Comparison of ENCODE assay signal across 1 cellular context in the genomic region with DNA sequence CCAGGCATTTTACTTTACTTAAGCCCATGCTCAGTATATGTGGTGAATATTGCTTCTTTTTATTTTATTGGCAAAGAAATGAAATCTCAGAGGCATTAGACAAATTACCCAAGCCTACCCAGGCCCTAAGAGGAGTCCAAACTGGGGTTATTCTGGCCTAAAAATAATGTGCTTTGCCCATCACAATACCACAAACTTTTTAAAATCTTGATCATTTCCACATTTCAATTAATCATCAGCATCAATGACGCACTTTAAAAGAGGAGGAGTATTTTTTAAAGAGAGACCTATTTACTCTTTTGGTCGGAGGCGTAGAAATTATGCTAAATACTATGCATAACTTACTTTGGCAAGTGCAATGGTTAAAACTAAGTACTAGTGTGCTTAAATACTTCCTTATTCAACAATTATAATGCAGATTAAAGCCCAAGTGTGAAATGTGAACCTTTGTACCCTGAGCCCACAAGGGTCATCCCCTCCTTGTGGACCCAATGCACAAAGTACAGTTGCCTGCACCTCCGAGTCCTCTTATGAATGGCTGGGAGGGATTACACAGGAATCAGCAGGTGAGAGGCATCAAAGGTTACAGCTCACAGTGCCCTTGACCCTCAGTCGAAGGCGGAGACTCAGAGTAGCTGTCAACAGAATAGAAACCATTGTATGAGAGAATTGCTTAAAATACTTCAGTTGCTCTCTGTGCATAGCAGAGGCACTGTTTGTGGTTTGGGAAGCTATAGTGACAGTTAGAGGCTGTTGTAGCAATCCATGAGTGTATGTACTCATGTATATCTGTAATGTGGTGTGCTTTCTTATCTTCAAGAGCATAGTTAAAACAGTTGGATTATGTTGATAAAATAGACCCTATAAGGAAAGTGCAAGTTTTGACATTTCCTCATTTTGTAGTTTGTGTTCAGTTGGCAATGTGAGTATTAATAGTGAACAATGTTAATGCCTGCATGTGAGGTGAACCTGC.
TF ChIP-seq lines count a peak whose summit lies in the region.

No MANE protein-coding gene starts in this region.

TF ChIP-seq in HepG2, 621 proteins besides CTCF, POLR2A, EP300 and RAD21 (continued from another document and continues in another):
- TF ChIP-seq, protein P1, sequence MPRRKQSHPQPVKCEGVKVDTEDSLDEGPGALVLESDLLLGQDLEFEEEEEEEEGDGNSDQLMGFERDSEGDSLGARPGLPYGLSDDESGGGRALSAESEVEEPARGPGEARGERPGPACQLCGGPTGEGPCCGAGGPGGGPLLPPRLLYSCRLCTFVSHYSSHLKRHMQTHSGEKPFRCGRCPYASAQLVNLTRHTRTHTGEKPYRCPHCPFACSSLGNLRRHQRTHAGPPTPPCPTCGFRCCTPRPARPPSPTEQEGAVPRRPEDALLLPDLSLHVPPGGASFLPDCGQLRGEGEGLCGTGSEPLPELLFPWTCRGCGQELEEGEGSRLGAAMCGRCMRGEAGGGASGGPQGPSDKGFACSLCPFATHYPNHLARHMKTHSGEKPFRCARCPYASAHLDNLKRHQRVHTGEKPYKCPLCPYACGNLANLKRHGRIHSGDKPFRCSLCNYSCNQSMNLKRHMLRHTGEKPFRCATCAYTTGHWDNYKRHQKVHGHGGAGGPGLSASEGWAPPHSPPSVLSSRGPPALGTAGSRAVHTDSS (CRISPR knock-in tag; conservative IDR thresholded peaks at IDR 0.05): no peak
- peak in 1 of 2 experiments; percentile 80; a peak in 2 of 4 replicates for TF ChIP-seq KLF16 (CRISPR knock-in tag; IDR thresholded peaks at IDR 0.05)
- peak; percentile 30; the same call in 1 of the 2 replicates for TF ChIP-seq NFYB (CRISPR knock-in tag; IDR thresholded peaks at IDR 0.05)
- TF ChIP-seq, protein P2, sequence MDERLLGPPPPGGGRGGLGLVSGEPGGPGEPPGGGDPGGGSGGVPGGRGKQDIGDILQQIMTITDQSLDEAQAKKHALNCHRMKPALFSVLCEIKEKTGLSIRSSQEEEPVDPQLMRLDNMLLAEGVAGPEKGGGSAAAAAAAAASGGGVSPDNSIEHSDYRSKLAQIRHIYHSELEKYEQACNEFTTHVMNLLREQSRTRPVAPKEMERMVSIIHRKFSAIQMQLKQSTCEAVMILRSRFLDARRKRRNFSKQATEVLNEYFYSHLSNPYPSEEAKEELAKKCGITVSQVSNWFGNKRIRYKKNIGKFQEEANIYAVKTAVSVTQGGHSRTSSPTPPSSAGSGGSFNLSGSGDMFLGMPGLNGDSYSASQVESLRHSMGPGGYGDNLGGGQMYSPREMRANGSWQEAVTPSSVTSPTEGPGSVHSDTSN (CRISPR knock-in tag; IDR thresholded peaks at IDR 0.05): 0 out of 2 replicates have a peak, but pooled peaks have one; percentile 49
- peak; percentile 84 for TF ChIP-seq ZNF331 (CRISPR knock-in tag; IDR thresholded peaks at IDR 0.05)
- no peak for TF ChIP-seq KLF9 (CRISPR knock-in tag; IDR thresholded peaks at IDR 0.05; ENCODE audit: low read depth)
- TF ChIP-seq, protein P3, sequence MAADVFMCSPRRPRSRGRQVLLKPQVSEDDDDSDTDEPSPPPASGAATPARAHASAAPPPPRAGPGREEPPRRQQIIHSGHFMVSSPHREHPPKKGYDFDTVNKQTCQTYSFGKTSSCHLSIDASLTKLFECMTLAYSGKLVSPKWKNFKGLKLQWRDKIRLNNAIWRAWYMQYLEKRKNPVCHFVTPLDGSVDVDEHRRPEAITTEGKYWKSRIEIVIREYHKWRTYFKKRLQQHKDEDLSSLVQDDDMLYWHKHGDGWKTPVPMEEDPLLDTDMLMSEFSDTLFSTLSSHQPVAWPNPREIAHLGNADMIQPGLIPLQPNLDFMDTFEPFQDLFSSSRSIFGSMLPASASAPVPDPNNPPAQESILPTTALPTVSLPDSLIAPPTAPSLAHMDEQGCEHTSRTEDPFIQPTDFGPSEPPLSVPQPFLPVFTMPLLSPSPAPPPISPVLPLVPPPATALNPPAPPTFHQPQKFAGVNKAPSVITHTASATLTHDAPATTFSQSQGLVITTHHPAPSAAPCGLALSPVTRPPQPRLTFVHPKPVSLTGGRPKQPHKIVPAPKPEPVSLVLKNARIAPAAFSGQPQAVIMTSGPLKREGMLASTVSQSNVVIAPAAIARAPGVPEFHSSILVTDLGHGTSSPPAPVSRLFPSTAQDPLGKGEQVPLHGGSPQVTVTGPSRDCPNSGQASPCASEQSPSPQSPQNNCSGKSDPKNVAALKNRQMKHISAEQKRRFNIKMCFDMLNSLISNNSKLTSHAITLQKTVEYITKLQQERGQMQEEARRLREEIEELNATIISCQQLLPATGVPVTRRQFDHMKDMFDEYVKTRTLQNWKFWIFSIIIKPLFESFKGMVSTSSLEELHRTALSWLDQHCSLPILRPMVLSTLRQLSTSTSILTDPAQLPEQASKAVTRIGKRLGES (CRISPR knock-in tag; IDR thresholded peaks at IDR 0.05; ENCODE audit: borderline replicate concordance): peak; percentile 74; the same call in 1 of the 2 replicates
- TF ChIP-seq, protein P4, sequence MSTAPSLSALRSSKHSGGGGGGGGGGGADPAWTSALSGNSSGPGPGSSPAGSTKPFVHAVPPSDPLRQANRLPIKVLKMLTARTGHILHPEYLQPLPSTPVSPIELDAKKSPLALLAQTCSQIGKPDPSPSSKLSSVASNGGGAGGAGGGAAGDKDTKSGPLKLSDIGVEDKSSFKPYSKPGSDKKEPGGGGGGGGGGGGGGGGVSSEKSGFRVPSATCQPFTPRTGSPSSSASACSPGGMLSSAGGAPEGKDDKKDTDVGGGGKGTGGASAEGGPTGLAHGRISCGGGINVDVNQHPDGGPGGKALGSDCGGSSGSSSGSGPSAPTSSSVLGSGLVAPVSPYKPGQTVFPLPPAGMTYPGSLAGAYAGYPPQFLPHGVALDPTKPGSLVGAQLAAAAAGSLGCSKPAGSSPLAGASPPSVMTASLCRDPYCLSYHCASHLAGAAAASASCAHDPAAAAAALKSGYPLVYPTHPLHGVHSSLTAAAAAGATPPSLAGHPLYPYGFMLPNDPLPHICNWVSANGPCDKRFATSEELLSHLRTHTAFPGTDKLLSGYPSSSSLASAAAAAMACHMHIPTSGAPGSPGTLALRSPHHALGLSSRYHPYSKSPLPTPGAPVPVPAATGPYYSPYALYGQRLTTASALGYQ (CRISPR knock-in tag; IDR thresholded peaks at IDR 0.05): peak; percentile 92
- TF ChIP-seq ZNF10 (CRISPR knock-in tag; IDR thresholded peaks at IDR 0.05; ENCODE audit: borderline replicate concordance, low read depth): no peak
- no peak for TF ChIP-seq RFX3 (CRISPR knock-in tag; IDR thresholded peaks at IDR 0.05)
- TF ChIP-seq FLYWCH1 (CRISPR knock-in tag; IDR thresholded peaks at IDR 0.05): no peak
- TF ChIP-seq SPEN (CRISPR knock-in tag; IDR thresholded peaks at IDR 0.05; ENCODE audit: low read depth): peak; percentile 73; the same call in 1 of the 2 replicates
- no peak for TF ChIP-seq MATR3 (CRISPR knock-in tag; IDR thresholded peaks at IDR 0.05)
- TF ChIP-seq SIX4 (CRISPR knock-in tag; IDR thresholded peaks at IDR 0.05): peak; percentile 79; the same call in 1 of the 2 replicates
- TF ChIP-seq ONECUT2 (CRISPR knock-in tag; IDR thresholded peaks at IDR 0.05): peak; percentile 44
- TF ChIP-seq, protein P5, sequence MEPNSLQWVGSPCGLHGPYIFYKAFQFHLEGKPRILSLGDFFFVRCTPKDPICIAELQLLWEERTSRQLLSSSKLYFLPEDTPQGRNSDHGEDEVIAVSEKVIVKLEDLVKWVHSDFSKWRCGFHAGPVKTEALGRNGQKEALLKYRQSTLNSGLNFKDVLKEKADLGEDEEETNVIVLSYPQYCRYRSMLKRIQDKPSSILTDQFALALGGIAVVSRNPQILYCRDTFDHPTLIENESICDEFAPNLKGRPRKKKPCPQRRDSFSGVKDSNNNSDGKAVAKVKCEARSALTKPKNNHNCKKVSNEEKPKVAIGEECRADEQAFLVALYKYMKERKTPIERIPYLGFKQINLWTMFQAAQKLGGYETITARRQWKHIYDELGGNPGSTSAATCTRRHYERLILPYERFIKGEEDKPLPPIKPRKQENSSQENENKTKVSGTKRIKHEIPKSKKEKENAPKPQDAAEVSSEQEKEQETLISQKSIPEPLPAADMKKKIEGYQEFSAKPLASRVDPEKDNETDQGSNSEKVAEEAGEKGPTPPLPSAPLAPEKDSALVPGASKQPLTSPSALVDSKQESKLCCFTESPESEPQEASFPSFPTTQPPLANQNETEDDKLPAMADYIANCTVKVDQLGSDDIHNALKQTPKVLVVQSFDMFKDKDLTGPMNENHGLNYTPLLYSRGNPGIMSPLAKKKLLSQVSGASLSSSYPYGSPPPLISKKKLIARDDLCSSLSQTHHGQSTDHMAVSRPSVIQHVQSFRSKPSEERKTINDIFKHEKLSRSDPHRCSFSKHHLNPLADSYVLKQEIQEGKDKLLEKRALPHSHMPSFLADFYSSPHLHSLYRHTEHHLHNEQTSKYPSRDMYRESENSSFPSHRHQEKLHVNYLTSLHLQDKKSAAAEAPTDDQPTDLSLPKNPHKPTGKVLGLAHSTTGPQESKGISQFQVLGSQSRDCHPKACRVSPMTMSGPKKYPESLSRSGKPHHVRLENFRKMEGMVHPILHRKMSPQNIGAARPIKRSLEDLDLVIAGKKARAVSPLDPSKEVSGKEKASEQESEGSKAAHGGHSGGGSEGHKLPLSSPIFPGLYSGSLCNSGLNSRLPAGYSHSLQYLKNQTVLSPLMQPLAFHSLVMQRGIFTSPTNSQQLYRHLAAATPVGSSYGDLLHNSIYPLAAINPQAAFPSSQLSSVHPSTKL (CRISPR knock-in tag; IDR thresholded peaks at IDR 0.05): peak; percentile 99
- TF ChIP-seq PRPF4 (IDR thresholded peaks at IDR 0.05; ENCODE audit: low read depth, low read length, poor library complexity, severe bottlenecking): no peak
- TF ChIP-seq ZNF264 (CRISPR knock-in tag; IDR thresholded peaks at IDR 0.05): peak; percentile 90
- TF ChIP-seq HNF4G (IDR thresholded peaks at IDR 0.05; ENCODE audit: borderline replicate concordance, low read depth, low read length): peak; percentile 99
- peak; percentile 98 for TF ChIP-seq HNF4G (CRISPR knock-in tag; IDR thresholded peaks at IDR 0.05; ENCODE audit: borderline replicate concordance, low read depth)
- peak; percentile 51; the same call in 1 of the 2 replicates for TF ChIP-seq CHD2 (IDR thresholded peaks at IDR 0.05; ENCODE audit: low read depth, low read length)
- peak; percentile 26; the same call in 1 of the 2 replicates for TF ChIP-seq GATA4 (IDR thresholded peaks at IDR 0.05; ENCODE audit: borderline replicate concordance, low read depth)
- peak; percentile 89; the same call in 1 of the 2 replicates for TF ChIP-seq SIX1 (CRISPR knock-in tag; IDR thresholded peaks at IDR 0.05; ENCODE audit: borderline replicate concordance)
- TF ChIP-seq CEBPG (CRISPR knock-in tag; IDR thresholded peaks at IDR 0.05): peak; percentile 79
- TF ChIP-seq, protein P6, sequence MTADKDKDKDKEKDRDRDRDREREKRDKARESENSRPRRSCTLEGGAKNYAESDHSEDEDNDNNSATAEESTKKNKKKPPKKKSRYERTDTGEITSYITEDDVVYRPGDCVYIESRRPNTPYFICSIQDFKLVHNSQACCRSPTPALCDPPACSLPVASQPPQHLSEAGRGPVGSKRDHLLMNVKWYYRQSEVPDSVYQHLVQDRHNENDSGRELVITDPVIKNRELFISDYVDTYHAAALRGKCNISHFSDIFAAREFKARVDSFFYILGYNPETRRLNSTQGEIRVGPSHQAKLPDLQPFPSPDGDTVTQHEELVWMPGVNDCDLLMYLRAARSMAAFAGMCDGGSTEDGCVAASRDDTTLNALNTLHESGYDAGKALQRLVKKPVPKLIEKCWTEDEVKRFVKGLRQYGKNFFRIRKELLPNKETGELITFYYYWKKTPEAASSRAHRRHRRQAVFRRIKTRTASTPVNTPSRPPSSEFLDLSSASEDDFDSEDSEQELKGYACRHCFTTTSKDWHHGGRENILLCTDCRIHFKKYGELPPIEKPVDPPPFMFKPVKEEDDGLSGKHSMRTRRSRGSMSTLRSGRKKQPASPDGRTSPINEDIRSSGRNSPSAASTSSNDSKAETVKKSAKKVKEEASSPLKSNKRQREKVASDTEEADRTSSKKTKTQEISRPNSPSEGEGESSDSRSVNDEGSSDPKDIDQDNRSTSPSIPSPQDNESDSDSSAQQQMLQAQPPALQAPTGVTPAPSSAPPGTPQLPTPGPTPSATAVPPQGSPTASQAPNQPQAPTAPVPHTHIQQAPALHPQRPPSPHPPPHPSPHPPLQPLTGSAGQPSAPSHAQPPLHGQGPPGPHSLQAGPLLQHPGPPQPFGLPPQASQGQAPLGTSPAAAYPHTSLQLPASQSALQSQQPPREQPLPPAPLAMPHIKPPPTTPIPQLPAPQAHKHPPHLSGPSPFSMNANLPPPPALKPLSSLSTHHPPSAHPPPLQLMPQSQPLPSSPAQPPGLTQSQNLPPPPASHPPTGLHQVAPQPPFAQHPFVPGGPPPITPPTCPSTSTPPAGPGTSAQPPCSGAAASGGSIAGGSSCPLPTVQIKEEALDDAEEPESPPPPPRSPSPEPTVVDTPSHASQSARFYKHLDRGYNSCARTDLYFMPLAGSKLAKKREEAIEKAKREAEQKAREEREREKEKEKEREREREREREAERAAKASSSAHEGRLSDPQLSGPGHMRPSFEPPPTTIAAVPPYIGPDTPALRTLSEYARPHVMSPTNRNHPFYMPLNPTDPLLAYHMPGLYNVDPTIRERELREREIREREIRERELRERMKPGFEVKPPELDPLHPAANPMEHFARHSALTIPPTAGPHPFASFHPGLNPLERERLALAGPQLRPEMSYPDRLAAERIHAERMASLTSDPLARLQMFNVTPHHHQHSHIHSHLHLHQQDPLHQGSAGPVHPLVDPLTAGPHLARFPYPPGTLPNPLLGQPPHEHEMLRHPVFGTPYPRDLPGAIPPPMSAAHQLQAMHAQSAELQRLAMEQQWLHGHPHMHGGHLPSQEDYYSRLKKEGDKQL (CRISPR knock-in tag; IDR thresholded peaks at IDR 0.05; ENCODE audit: low read depth): peak; percentile 72; the same call in 1 of the 2 replicates
- TF ChIP-seq TEAD3 (CRISPR knock-in tag; optimal IDR thresholded peaks at IDR 0.05; ENCODE audit: borderline replicate concordance): peak; percentile 90
- TF ChIP-seq SALL1 (CRISPR knock-in tag; IDR thresholded peaks at IDR 0.05): peak; percentile 99
- peak; percentile 93 for TF ChIP-seq RXRB (CRISPR knock-in tag; IDR thresholded peaks at IDR 0.05; ENCODE audit: borderline replicate concordance)
- TF ChIP-seq MTA1 (CRISPR knock-in tag; IDR thresholded peaks at IDR 0.05; ENCODE audit: borderline replicate concordance): no peak; the same call in 1 of the 2 replicates
- TF ChIP-seq, protein P7, sequence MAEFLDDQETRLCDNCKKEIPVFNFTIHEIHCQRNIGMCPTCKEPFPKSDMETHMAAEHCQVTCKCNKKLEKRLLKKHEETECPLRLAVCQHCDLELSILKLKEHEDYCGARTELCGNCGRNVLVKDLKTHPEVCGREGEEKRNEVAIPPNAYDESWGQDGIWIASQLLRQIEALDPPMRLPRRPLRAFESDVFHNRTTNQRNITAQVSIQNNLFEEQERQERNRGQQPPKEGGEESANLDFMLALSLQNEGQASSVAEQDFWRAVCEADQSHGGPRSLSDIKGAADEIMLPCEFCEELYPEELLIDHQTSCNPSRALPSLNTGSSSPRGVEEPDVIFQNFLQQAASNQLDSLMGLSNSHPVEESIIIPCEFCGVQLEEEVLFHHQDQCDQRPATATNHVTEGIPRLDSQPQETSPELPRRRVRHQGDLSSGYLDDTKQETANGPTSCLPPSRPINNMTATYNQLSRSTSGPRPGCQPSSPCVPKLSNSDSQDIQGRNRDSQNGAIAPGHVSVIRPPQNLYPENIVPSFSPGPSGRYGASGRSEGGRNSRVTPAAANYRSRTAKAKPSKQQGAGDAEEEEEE (CRISPR knock-in tag; IDR thresholded peaks at IDR 0.05; ENCODE audit: borderline replicate concordance): no peak
- TF ChIP-seq MXI1 (IDR thresholded peaks at IDR 0.05; ENCODE audit: borderline replicate concordance, low read depth, low read length): no peak; the same call in 2 of the 3 replicates
- peak; percentile 63; the same call in 1 of the 2 replicates for TF ChIP-seq ZNF350 (CRISPR knock-in tag; IDR thresholded peaks at IDR 0.05; ENCODE audit: borderline replicate concordance, low read depth)
- no peak for TF ChIP-seq RBM22 (optimal IDR thresholded peaks at IDR 0.05; ENCODE audit: low read length)
